In genomic region chr2:148974126-148974525, GRCh38 we compare ENCODE assay signal across 26 cellular contexts.
"Had no signal": no experiment of that assay in that cellular context is flagged by ENCODE, and none has a peak within 500 bp of the region (broad histone marks: within the 10 kb centered on the region; RNA-seq: fewer than 3 reads in every experiment).

No MANE protein-coding gene starts in this region.

- H3K27ac ChIP-seq: adrenal gland, ascending aorta, esophagus muscularis mucosa, gastrocnemius medialis, left lung, tibial nerve had no signal

- H3K27me3 ChIP-seq: adrenal gland, ascending aorta, esophagus muscularis mucosa, gastrocnemius medialis, left lung, tibial nerve had no signal

- FAIRE-seq: colon, TTC549 had no signal

- H3K36me3 ChIP-seq: adrenal gland, ascending aorta, esophagus muscularis mucosa, gastrocnemius medialis, left lung, tibial nerve had no signal

- H3K4me3 Mint-ChIP-seq: activated T-cell treated with anti-CD3 and anti-CD28 coated beads, Interleukin-2, amount 50 U/mL, for 24 hours; activated T-helper 17 cell treated with anti-CD3 and anti-CD28 coated beads, Interleukin-2, amount 50 U/mL, for 72 hours; central memory CD8-positive, alpha-beta T cell; effector memory CD8-positive, alpha-beta T cell; immature natural killer cell; mesothelial cell of epicardium; natural killer cell; stimulated activated naive CD8-positive, alpha-beta T cell treated with anti-CD3 and anti-CD28 coated beads, Interleukin-15, Interleukin-2, amounts not matched to agents 100 ng/mL and 50 ng/mL, for 24 hours had no signal

- H3K27me3 Mint-ChIP-seq: activated T-cell treated with anti-CD3 and anti-CD28 coated beads, Interleukin-2, amount 50 U/mL, for 24 hours; activated T-helper 17 cell treated with anti-CD3 and anti-CD28 coated beads, Interleukin-2, amount 50 U/mL, for 72 hours; central memory CD8-positive, alpha-beta T cell; effector memory CD8-positive, alpha-beta T cell; progenitor cell of endocrine pancreas; stimulated activated naive CD8-positive, alpha-beta T cell treated with anti-CD3 and anti-CD28 coated beads, Interleukin-15, Interleukin-2, amounts not matched to agents 100 ng/mL and 50 ng/mL, for 24 hours had no signal

- H3K9me3 Mint-ChIP-seq: activated naive CD4-positive, alpha-beta T cell treated with anti-CD3 and anti-CD28 coated beads, Interleukin-2, amount 50 U/mL, for 72 hours; activated T-cell treated with anti-CD3 and anti-CD28 coated beads, Interleukin-2, amount 50 U/mL, for 24 hours; activated T-helper 17 cell treated with anti-CD3 and anti-CD28 coated beads, Interleukin-2, amount 50 U/mL, for 72 hours; central memory CD8-positive, alpha-beta T cell; effector memory CD8-positive, alpha-beta T cell; immature natural killer cell; mesothelial cell of epicardium; natural killer cell; stimulated activated naive CD8-positive, alpha-beta T cell treated with anti-CD3 and anti-CD28 coated beads, Interleukin-15, Interleukin-2, amounts not matched to agents 100 ng/mL and 50 ng/mL, for 24 hours had no signal

- H3K27ac Mint-ChIP-seq: activated naive CD4-positive, alpha-beta T cell treated with anti-CD3 and anti-CD28 coated beads, Interleukin-2, amount 50 U/mL, for 72 hours; activated T-cell treated with anti-CD3 and anti-CD28 coated beads, Interleukin-2, amount 50 U/mL, for 24 hours; activated T-helper 17 cell treated with anti-CD3 and anti-CD28 coated beads, Interleukin-2, amount 50 U/mL, for 72 hours; effector memory CD8-positive, alpha-beta T cell; immature natural killer cell; mesothelial cell of epicardium; natural killer cell; progenitor cell of endocrine pancreas; stimulated activated naive CD8-positive, alpha-beta T cell treated with anti-CD3 and anti-CD28 coated beads, Interleukin-15, Interleukin-2, amounts not matched to agents 100 ng/mL and 50 ng/mL, for 24 hours had no signal

- H3K4me1 ChIP-seq: adrenal gland, ascending aorta, gastrocnemius medialis, left lung had no signal

- ATAC-seq: activated naive CD4-positive, alpha-beta T cell treated with anti-CD3 and anti-CD28 coated beads, Interleukin-2, amount 50 U/mL, for 72 hours; activated T-helper 17 cell treated with anti-CD3 and anti-CD28 coated beads, Interleukin-2, amount 50 U/mL, for 72 hours; effector memory CD8-positive, alpha-beta T cell; gastrocnemius medialis; left lung; natural killer cell had no signal

- H3K4me3 ChIP-seq: adrenal gland, ascending aorta, esophagus muscularis mucosa, gastrocnemius medialis, left lung, lung, tibial nerve had no signal

- DNase-seq: activated CD8-positive, alpha-beta memory T cell treated with anti-CD3 and anti-CD28 coated beads for 24 hours; activated CD8-positive, alpha-beta memory T cell treated with anti-CD3 and anti-CD28 coated beads, Interleukin-2, amount 50 U/mL, for 4 hours; activated T-cell treated with anti-CD3 and anti-CD28 coated beads, Interleukin-2, amount 50 U/mL, for 24 hours; adrenal gland; effector memory CD8-positive, alpha-beta T cell; gastrocnemius medialis; head of caudate nucleus; immature natural killer cell; left lung; natural killer cell; retina; stimulated activated CD4-positive, alpha-beta T cell treated with anti-CD3 and anti-CD28 coated beads, Interleukin-4, amount 100 ng/mL, for 24 hours; substantia nigra; T-helper 1 cell had no signal

- H3K36me3 Mint-ChIP-seq: immature natural killer cell, mesothelial cell of epicardium, natural killer cell had no signal

- H3K9me3 ChIP-seq: adrenal gland, ascending aorta, esophagus muscularis mucosa, gastrocnemius medialis, left lung, tibial nerve had no signal
